16 cellular contexts compared by ENCODE assay signal in the genomic region with DNA sequence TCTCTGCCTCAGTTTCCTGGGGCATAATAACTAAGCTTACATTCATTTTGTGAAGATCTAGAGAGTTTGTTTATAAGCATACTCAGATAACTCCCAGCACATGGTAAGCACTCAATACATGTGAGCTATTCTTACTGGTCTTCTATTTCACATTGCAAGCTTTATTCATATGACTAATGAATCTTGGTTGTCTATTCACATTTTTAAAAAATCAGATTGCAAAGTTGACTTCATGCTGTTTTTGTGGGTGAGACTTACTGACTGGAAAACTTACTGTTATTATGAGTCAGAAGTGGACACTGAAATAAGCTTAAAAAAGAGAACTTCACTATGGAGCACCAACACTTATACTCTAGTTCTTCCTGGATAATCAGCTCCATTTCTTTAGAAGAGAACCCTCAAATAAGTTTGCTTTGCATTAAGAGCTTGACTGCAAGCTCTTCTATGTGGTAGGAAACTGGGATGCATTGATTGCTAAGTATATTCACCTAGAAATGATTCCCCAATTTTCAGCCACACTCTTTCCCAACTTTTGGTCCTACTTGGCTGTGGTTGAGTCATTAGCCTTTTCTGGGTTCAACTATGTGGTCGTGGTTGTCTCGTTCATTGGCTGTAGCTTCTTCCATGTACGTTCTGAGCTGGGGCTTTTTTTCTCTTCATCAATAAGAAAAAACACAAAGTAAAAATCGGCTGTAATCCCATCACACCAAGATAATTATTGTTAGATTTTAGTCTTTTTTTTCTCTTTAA. TPM values are rescaled to one million over a fixed set of nuclear protein-coding genes. Genes with fewer than 3 reads are reported as not detected.
DNase-seq lines count a peak whose midpoint lies in the region; TF ChIP-seq lines count a peak whose summit lies in the region.
"Had no signal": no experiment of that assay in that cellular context is flagged by ENCODE, and none has a peak within 500 bp of the region (broad histone marks: within the 10 kb centered on the region; RNA-seq: fewer than 3 reads in every experiment).

No MANE protein-coding gene starts in this region.

- in situ Hi-C loops in GM13976 (cut with MboI; ENCODE audit: low sequenced_read_pairs, unreplicated experiment) = no loop called here

- DNase-seq in NOMO-1 treated with DMSO at 0.1 percent for 48 hours (lab: John Stamatoyannopoulos, UW; ENCODE audit: unreplicated experiment) (peak; percentile 39), NOMO-1 treated with dmso at 0.1 percent for 144 hours (lab: John Stamatoyannopoulos, UW; ENCODE audit: unreplicated experiment) (no peak), RPMI7951 (ENCODE audit: low read depth) (peak; percentile 19), fibroblast of pulmonary artery (ENCODE audit: low read depth) (peak; percentile 27), smooth muscle cell of the brain vasculature (ENCODE audit: low read depth, low spot score) (peak; percentile 28), ovary (no peak), GM13976 (ENCODE audit: low spot score) (no peak), suprapubic skin (ENCODE audit: low spot score in 2 of 2) (no peak)
- DNase-seq: activated T-cell treated with anti-CD3 and anti-CD28 coated beads, Interleukin-2, amount 50 U/mL, for 48 hours; COR-L47; gastrocnemius medialis; GF-D8; islet precursor cell; NCI-H2227 treated with DMSO at 0.1 percent for 48 hours; tibial artery had no signal

- no peak for TF ChIP-seq CTCF in fibroblast of pulmonary artery (IDR thresholded peaks at IDR 0.05; ENCODE audit: low read length, missing control alignments)
- no peak for TF ChIP-seq CTCF in ovary (IDR thresholded peaks at IDR 0.05)
- no peak for TF ChIP-seq CTCF in GM13976 (IDR thresholded peaks at IDR 0.05; ENCODE audit: borderline replicate concordance, control extremely low read depth, extremely low read depth, insufficient read depth, missing control alignments)
- TF ChIP-seq CTCF in suprapubic skin (IDR thresholded peaks at IDR 0.05) = no peak

- H3K27me3 ChIP-seq in ovary = no peaks in the 10 kb centered on the region
- H3K27me3 ChIP-seq in suprapubic skin = no peaks in the 10 kb centered on the region
- H3K27me3 ChIP-seq: gastrocnemius medialis, tibial artery had no signal

- TF ChIP-seq EP300 in ovary (IDR thresholded peaks at IDR 0.05) = no peak
- TF ChIP-seq EP300 in suprapubic skin (IDR thresholded peaks at IDR 0.05) = no peak

- H3K9me3 ChIP-seq in ovary = no peaks in the 10 kb centered on the region
- no peaks in the 10 kb centered on the region for H3K9me3 ChIP-seq in suprapubic skin
- H3K9me3 ChIP-seq: gastrocnemius medialis, tibial artery had no signal

- intact Hi-C loops in ovary (cut with DNase I) = no loop called here

- H3K4me3 ChIP-seq in fibroblast of pulmonary artery (replicated peaks; ENCODE audit: low read depth, low read length) = no peak overlapping the region
- H3K4me3 ChIP-seq in ovary = no peak overlapping the region
- H3K4me3 ChIP-seq in suprapubic skin = no peak overlapping the region
- H3K4me3 ChIP-seq: gastrocnemius medialis, tibial artery had no signal

- H3K36me3 ChIP-seq in ovary = no peaks in the 10 kb centered on the region
- H3K36me3 ChIP-seq in suprapubic skin = no peaks in the 10 kb centered on the region
- H3K36me3 ChIP-seq: gastrocnemius medialis, tibial artery had no signal

- H3K27ac ChIP-seq in ovary (no peak overlapping the region), suprapubic skin (no peak overlapping the region)
- H3K27ac ChIP-seq: 22Rv1, gastrocnemius medialis, tibial artery had no signal

- H3K4me1 ChIP-seq in ovary (ENCODE audit: insufficient read depth) = no peaks in the 10 kb centered on the region
- H3K4me1 ChIP-seq in suprapubic skin = no peaks in the 10 kb centered on the region
- H3K4me1 ChIP-seq: gastrocnemius medialis, tibial artery had no signal

- no peak for TF ChIP-seq POLR2A in ovary (IDR thresholded peaks at IDR 0.05)
- no peak for TF ChIP-seq POLR2A in suprapubic skin (IDR thresholded peaks at IDR 0.05)

- WGBS in ovary, 3 donors = 90 to 92% (median 91%) methylated on average over 4 of the region's 4 CpGs
- WGBS in suprapubic skin = 87% methylated on average over 4 of the region's 4 CpGs

RNA-seq across cellular contexts. Expression of a gene that starts 29.5 kb away (rescaled TPM):
- 58.4 and 82.7 TPM in 2 replicates for total RNA-seq in RPMI7951 (2014; rRNA removed; shearing (Covaris generic))
- 10 to 100 TPM; 67.5 to 91.9 (median 73.8) TPM for total RNA-seq in ovary
- polyA plus RNA-seq in ovary = 10 to 100 TPM; 50.7 to 89.4 TPM
- total RNA-seq in suprapubic skin = 10 to 100 TPM; 55.7 to 92.2 (median 62.2) TPM

Comparison
In these comparisons a context has a peak if more than half of its experiments do, and no peak if none do; other contexts are left out.
1. DNase-seq: peak in NOMO-1 treated with DMSO at 0.1 percent for 48 hours (single experiment), RPMI7951 (single experiment), fibroblast of pulmonary artery (single experiment) and smooth muscle cell of the brain vasculature (single experiment); none in NOMO-1 treated with dmso at 0.1 percent for 144 hours (single experiment), ovary (0 of 5), GM13976 (single experiment) and suprapubic skin (0 of 2).